ENCODE assay signal across 20 cellular contexts in the genomic region with DNA sequence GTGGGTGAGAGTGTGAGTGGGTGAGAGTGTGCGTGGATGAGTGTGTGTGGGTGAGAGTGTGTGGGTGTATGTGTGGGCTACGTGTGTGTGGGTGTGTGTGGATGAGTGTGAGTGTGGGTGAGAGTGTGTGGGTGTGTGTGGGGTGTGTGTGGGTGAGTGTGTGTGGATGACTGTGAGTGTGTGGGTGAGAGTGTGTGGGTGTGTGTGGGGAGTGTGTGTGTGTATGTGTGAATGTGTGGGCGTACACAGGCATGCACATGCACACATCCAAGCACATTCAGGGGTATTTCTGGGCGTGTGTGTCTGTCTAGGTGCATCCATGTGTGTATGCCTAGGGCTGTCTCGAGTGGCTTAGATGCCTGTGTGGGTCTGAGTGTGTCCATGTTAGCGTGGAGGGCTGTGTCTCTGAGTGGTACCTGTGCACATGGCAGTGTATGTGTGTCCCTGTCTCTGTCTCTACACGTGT. TPM values are rescaled to one million over a fixed set of nuclear protein-coding genes. Genes with fewer than 3 reads are reported as not detected.
DNase-seq lines count a peak whose midpoint lies in the region; ATAC-seq, FAIRE-seq and TF ChIP-seq lines count a peak whose summit lies in the region.
"Had no signal": no experiment of that assay in that cellular context is flagged by ENCODE, and none has a peak within 500 bp of the region (broad histone marks: within the 10 kb centered on the region; RNA-seq: fewer than 3 reads in every experiment).

No MANE protein-coding gene starts in this region.

- H3K4me2 ChIP-seq in HepG2 (ENCODE audit: low read depth, low read length) (no peak overlapping the region), neuronal stem cell (ENCODE audit: insufficient read depth, low read length, poor library complexity, severe bottlenecking) (no peak overlapping the region)
- H3K4me2 ChIP-seq: KMS-11, PC-9 had no signal

- no peak overlapping the region for H2AK5ac ChIP-seq in neuronal stem cell (ENCODE audit: low read depth, low read length)

- no peak overlapping the region for H2BK15ac ChIP-seq in neuronal stem cell (ENCODE audit: low read length)

- peak overlapping the region; percentile 2 for H4K91ac ChIP-seq in neuronal stem cell (ENCODE audit: low read depth, low read length, poor library complexity)

- no peak overlapping the region for H2BK5ac ChIP-seq in neuronal stem cell (ENCODE audit: low read length)

- H3K4me1 ChIP-seq in HepG2 (ENCODE audit: insufficient read depth, low read length) = peaks cover 27% of the 10 kb centered on the region
- no peaks in the 10 kb centered on the region for H3K4me1 ChIP-seq in right lobe of liver
- H3K4me1 ChIP-seq in neuronal stem cell (ENCODE audit: control insufficient read depth in 2 of 2, insufficient read depth in 1 of 2, low read depth in 1 of 2, low read length in 2 of 2) = peaks cover 28 to 37% of the 10 kb centered on the region in 2 donors
- H3K4me1 ChIP-seq in A673 (ENCODE audit: insufficient read depth, low read length, poor library complexity, severe bottlenecking) = peaks cover 3% of the 10 kb centered on the region

- no peak for FAIRE-seq in HepG2 (lab: Jason Lieb, UNC)
- FAIRE-seq: G401.6 had no signal

- H3K4ac ChIP-seq in neuronal stem cell (ENCODE audit: low read length) = no peak overlapping the region

- no peak overlapping the region for H3K14ac ChIP-seq in neuronal stem cell (ENCODE audit: low read length)

- H3K9me3 ChIP-seq in HepG2 (ENCODE audit: low read length) (no peaks in the 10 kb centered on the region), right lobe of liver (no peaks in the 10 kb centered on the region), neuronal stem cell (replicated peaks in 1 of 2; ENCODE audit: control insufficient read depth in 2 of 2, insufficient read depth in 1 of 2, low read depth in 1 of 2, low read length in 2 of 2) (no peaks in the 10 kb centered on the region), A673 (ENCODE audit: low read depth, low read length, poor library complexity, severe bottlenecking) (no peaks in the 10 kb centered on the region)
- H3K9me3 ChIP-seq: SJCRH30 had no signal

- CTCF ChIA-PET in HepG2 (lab: Yijun Ruan, JAX; ENCODE audit: low intra/inter-chr PET ratio, low total read pairs) (no interaction called here), A673 (lab: Charles Lee) (no interaction called here)

- peak overlapping the region; percentile 76 for H2BK12ac ChIP-seq in neuronal stem cell (ENCODE audit: low read length)

- no peak overlapping the region for H2BK120ac ChIP-seq in neuronal stem cell (ENCODE audit: low read depth, low read length)

- BruUV-seq in HepG2 (replicated peaks; lab: Mats Ljungman, UMichigan) (no TSS peak), A673 (replicated peaks; lab: Mats Ljungman, UMichigan) (no TSS peak)

- H3K18ac ChIP-seq in neuronal stem cell (ENCODE audit: low read length) = peak overlapping the region; percentile 8

- TF ChIP-seq EP300 in HepG2 (IDR thresholded peaks at IDR 0.05; ENCODE audit: low read depth in 2 of 2, low read length in 2 of 2) = no peak
- no peak for TF ChIP-seq EP300 in HepG2 (CRISPR knock-in tag; IDR thresholded peaks at IDR 0.05; ENCODE audit: borderline replicate concordance)

- in situ Hi-C loops in HepG2 (cut with HindIII; ENCODE audit: extremely low pct_ligation_motif_present, low pct_unique_long_range_greater_than_20kb) = no loop called here

- peaks cover 13% of the 10 kb centered on the region for H3K79me1 ChIP-seq in neuronal stem cell (ENCODE audit: low read depth, low read length)

- no peak for TF ChIP-seq POLR2A in HepG2 (IDR thresholded peaks at IDR 0.05; ENCODE audit: insufficient read depth in 1 of 2, low read depth in 2 of 2, low read length in 2 of 2)
- no peak for TF ChIP-seq POLR2A in right lobe of liver (IDR thresholded peaks at IDR 0.05)

- H3K27ac ChIP-seq in HepG2 (ENCODE audit: extremely low read length, insufficient read depth, low read length) (no peak overlapping the region), right lobe of liver (no peak overlapping the region), cingulate gyrus (ENCODE audit: low read depth, low read length) (peak overlapping the region; percentile 39), neuronal stem cell (replicated peaks; ENCODE audit: low read length) (peak overlapping the region; percentile 74), A673 (ENCODE audit: low read depth, low read length, poor library complexity, severe bottlenecking) (no peak overlapping the region)
- H3K27ac ChIP-seq: KMS-11, PC-9, SJCRH30 had no signal

- H3K23ac ChIP-seq in neuronal stem cell (ENCODE audit: low read depth, low read length, poor library complexity) = no peak overlapping the region

- no peak overlapping the region for H3K9ac ChIP-seq in HepG2 (ENCODE audit: insufficient read depth, low read depth, low read length)
- peak overlapping the region; percentile 51 for H3K9ac ChIP-seq in neuronal stem cell (ENCODE audit: low read depth, low read length, poor library complexity)
- H3K9ac ChIP-seq: KMS-11 had no signal

- ATAC-seq in HepG2 (no peak), right lobe of liver (no peak), HG02798 (IDR thresholded peaks at IDR 0.05; ENCODE audit: poor library complexity, unreplicated experiment) (no peak)

- 6% methylated on average over 4 of the region's 7 CpGs for WGBS in HepG2 (ENCODE audit: low lambda C conversion rate)
- WGBS in right lobe of liver (ENCODE audit: insufficient coverage, low coverage, low lambda C conversion rate, missing lambda C conversion rate) = 52% methylated on average over 4 of the region's 7 CpGs
- 100% methylated on average over 1 to 2 of the region's 7 CpGs for WGBS in neuronal stem cell (ENCODE audit: extremely low coverage in 2 of 2, insufficient read length in 2 of 2, insufficient replicate concordance in 1 of 2), 2 donors

- H2AFZ ChIP-seq in HepG2 (ENCODE audit: low read length) (no peak overlapping the region), neuronal stem cell (ENCODE audit: low read length) (no peak overlapping the region)
- H2AFZ ChIP-seq: PC-9 had no signal

- intact Hi-C loops in HepG2 (cut with micrococcal nuclease; ENCODE audit: unreplicated experiment) (no loop called here), right lobe of liver (cut with DNase I) (no loop called here), A673 (cut with micrococcal nuclease; ENCODE audit: unreplicated experiment) (no loop called here)

- peak overlapping the region; percentile 8 for H4K8ac ChIP-seq in neuronal stem cell (ENCODE audit: low read depth, low read length)

- DNase-seq in HepG2 (ENCODE audit: low spot score) (no peak), right lobe of liver (no peak), neuronal stem cell (ENCODE audit: low spot score) (no peak), DMS53 treated with DMSO at 0.1 percent for 48 hours (lab: John Stamatoyannopoulos, UW; ENCODE audit: unreplicated experiment) (no peak), A673 (ENCODE audit: low spot score) (no peak), NCI-H524 treated with DMSO at 0.1 percent for 48 hours (lab: John Stamatoyannopoulos, UW) (no peak)
- DNase-seq: 8988T, COR-L47, DMS 273 treated with DMSO at 0.1 percent for 48 hours, HCEC 1CT, MV-4-11, NCI-H187 treated with DMSO at 0.1 percent for 48 hours, NCI-H226, NCI-H526, PC-9, SJCRH30 had no signal

- no peak overlapping the region for H3K4me3 ChIP-seq in HepG2 (replicated peaks in 1 of 3; ENCODE audit: insufficient read depth in 1 of 3, low read depth in 2 of 3, low read length in 3 of 3)
- no peak overlapping the region for H3K4me3 ChIP-seq in right lobe of liver
- H3K4me3 ChIP-seq in neuronal stem cell (ENCODE audit: low read length in 2 of 2) = no peak overlapping the region
- H3K4me3 ChIP-seq in A673 (ENCODE audit: low read depth, low read length, poor library complexity, severe bottlenecking) = no peak overlapping the region
- H3K4me3 ChIP-seq: PC-9, SJCRH30 had no signal

- no peaks in the 10 kb centered on the region for H3K79me2 ChIP-seq in HepG2 (ENCODE audit: insufficient read depth, low read length)

- no peak for TF ChIP-seq CTCF in HepG2 (CRISPR knock-in tag; IDR thresholded peaks at IDR 0.05)
- no peak for TF ChIP-seq CTCF in right lobe of liver (IDR thresholded peaks at IDR 0.05)
- TF ChIP-seq CTCF in A673 (conservative IDR thresholded peaks at IDR 0.05; ENCODE audit: low read depth, low read length) = no peak

- peaks cover 2 to 4% of the 10 kb centered on the region in 2 experiments; a peak in 2 of 5 replicates for H3K27me3 ChIP-seq in HepG2 (ENCODE audit: control insufficient read depth in 1 of 2, insufficient read depth in 2 of 2, low read length in 2 of 2)
- H3K27me3 ChIP-seq in right lobe of liver = no peaks in the 10 kb centered on the region
- H3K27me3 ChIP-seq in neuronal stem cell (ENCODE audit: control insufficient read depth in 3 of 3, insufficient read depth in 3 of 3, low read depth in 1 of 3, low read length in 3 of 3) = no peaks in the 10 kb centered on the region
- no peaks in the 10 kb centered on the region for H3K27me3 ChIP-seq in A673 (replicated peaks; ENCODE audit: insufficient read depth, low read depth, low read length, poor library complexity)
- H3K27me3 ChIP-seq: SJCRH30 had no signal

- H3K36me3 ChIP-seq in HepG2 (replicated peaks in 1 of 2; ENCODE audit: control insufficient read depth in 1 of 2, insufficient read depth in 2 of 2, low read length in 2 of 2) = no peaks in the 10 kb centered on the region
- H3K36me3 ChIP-seq in right lobe of liver = no peaks in the 10 kb centered on the region
- H3K36me3 ChIP-seq in neuronal stem cell (replicated peaks in 1 of 2; ENCODE audit: control insufficient read depth in 2 of 2, insufficient read depth in 2 of 2, low read length in 2 of 2) = peaks cover 0 to 12% of the 10 kb centered on the region in 2 donors
- H3K36me3 ChIP-seq in A673 (ENCODE audit: insufficient read depth, low read length, poor library complexity, severe bottlenecking) = no peaks in the 10 kb centered on the region

- no peak for TF ChIP-seq RAD21 in HepG2 (CRISPR knock-in tag; IDR thresholded peaks at IDR 0.05)

- H4K20me1 ChIP-seq in HepG2 (ENCODE audit: insufficient read depth, low read length) = no peaks in the 10 kb centered on the region

- POLR2A ChIA-PET in HepG2 (lab: Yijun Ruan, JAX) (no interaction called here), A673 (lab: Charles Lee; ENCODE audit: low non-redundant PET) (no interaction called here)

RNA-seq across cellular contexts. Expression of a gene that starts 14.0 kb away (rescaled TPM):
- total RNA-seq in HepG2 (2016; rRNA removed; fragmentation: Illumina TruSeq; extraction: Trizol) (0.18 and 0.49 TPM in 2 replicates), right lobe of liver (10 to 100 TPM; 13.8 to 45.7 (median 16.2) TPM), A673 (2021) (7.7 and 11.6 TPM in 2 replicates)
- 0.10 and 0.26 TPM in 2 replicates for total RNA-seq in HepG2 (2016; cell fraction: cytosol; rRNA removed; fragmentation: Illumina TruSeq; extraction: Trizol; ENCODE audit: low read depth)
- total RNA-seq in HepG2 (2016; cell fraction: insoluble cytoplasmic fraction; rRNA removed; fragmentation: Illumina TruSeq; extraction: Trizol) = 0.25 and 0.61 TPM in 2 replicates
- total RNA-seq in HepG2 (2016; cell fraction: membrane; rRNA removed; fragmentation: Illumina TruSeq; extraction: Trizol) = 0.24 and 0.40 TPM in 2 replicates
- 0.47 and 0.78 TPM in 2 replicates for total RNA-seq in HepG2 (2016; cell fraction: nucleus; rRNA removed; fragmentation: Illumina TruSeq; extraction: Trizol)
- polyA plus RNA-seq in HepG2 (2011; rRNA removed) = 0.84 and 0.85 TPM in 2 replicates
- 0.64 and 0.74 TPM in 2 replicates for polyA plus RNA-seq in HepG2 (2011; cell fraction: cytosol; rRNA removed)
- 1.3 and 1.4 TPM in 2 replicates for polyA plus RNA-seq in HepG2 (2011; cell fraction: nucleus; rRNA removed)
- polyA plus RNA-seq in HepG2 (2012) = 0.98 and 2.3 TPM in 2 replicates
- 0.11 and 0.24 TPM in 2 replicates for polyA plus RNA-seq in HepG2 (2016; cell fraction: cytosol; fragmentation: Illumina TruSeq; extraction: Trizol; ENCODE audit: low read depth)
- polyA plus RNA-seq in HepG2 (2016; cell fraction: insoluble cytoplasmic fraction; fragmentation: Illumina TruSeq; extraction: Trizol; ENCODE audit: low read depth) = 0.69 and 0.96 TPM in 2 replicates
- 0.35 and 0.79 TPM in 2 replicates for polyA plus RNA-seq in HepG2 (2016; cell fraction: membrane; fragmentation: Illumina TruSeq; extraction: Trizol; ENCODE audit: low read depth)
- polyA plus RNA-seq in HepG2 (2016; cell fraction: nucleus; fragmentation: Illumina TruSeq; extraction: Trizol; ENCODE audit: insufficient read depth, low read depth) = 1.5 and 1.7 TPM in 2 replicates
- 1.8 and 6.1 TPM in 2 replicates for polyA minus RNA-seq in HepG2 (2011; rRNA and poly(A)+ RNA removed; ENCODE audit: low replicate concordance)
- polyA minus RNA-seq in HepG2 (2011; cell fraction: cytosol; rRNA and poly(A)+ RNA removed) = 0.89 and 2.0 TPM in 2 replicates
- polyA minus RNA-seq in HepG2 (2011; cell fraction: nucleus; rRNA and poly(A)+ RNA removed) = 0.37 and 0.77 TPM in 2 replicates
- polyA plus RNA-seq in neuronal stem cell (2013, experiment 1 of 2) = 63.6 TPM
- polyA plus RNA-seq in neuronal stem cell (2013, experiment 2 of 2) = 63.6 TPM

Comparison
In these comparisons a context has a peak if more than half of its experiments do, and no peak if none do; other contexts are left out.
1. H3K27ac ChIP-seq: peak in cingulate gyrus (single experiment) and neuronal stem cell (single experiment); none in HepG2 (single experiment), right lobe of liver (0 of 3) and A673 (single experiment).